16 cellular contexts compared by ENCODE assay signal in genomic region chr1:36179220-36179600, GRCh38. TPM values are rescaled to one million over a fixed set of nuclear protein-coding genes. Genes with fewer than 3 reads are reported as not detected.
DNase-seq lines count a peak whose midpoint lies in the region; ATAC-seq and TF ChIP-seq lines count a peak whose summit lies in the region.
"Had no signal": no experiment of that assay in that cellular context is flagged by ENCODE, and none has a peak within 500 bp of the region (broad histone marks: within the 10 kb centered on the region; RNA-seq: fewer than 3 reads in every experiment).

No MANE protein-coding gene starts in this region.

- H3K4me2 ChIP-seq in mesendoderm (ENCODE audit: low read length) = no peak overlapping the region

- H3K4me3 ChIP-seq in HUES64 (ENCODE audit: low read length) (peak overlapping the region; percentile 26; the same call in 1 of the 2 replicates), colonic mucosa (no peak overlapping the region), mesendoderm (ENCODE audit: low read length) (no peak overlapping the region), stomach smooth muscle (ENCODE audit: low read length in 2 of 2) (no peak overlapping the region)
- H3K4me3 ChIP-seq: GM23248, SJSA1, thoracic aorta had no signal

- ATAC-seq in HG02610 (IDR thresholded peaks at IDR 0.05; ENCODE audit: unreplicated experiment) (no peak), GM21360 (IDR thresholded peaks at IDR 0.05; ENCODE audit: unreplicated experiment) (no peak)
- ATAC-seq: activated T-cell treated with anti-CD3 and anti-CD28 coated beads, Interleukin-2, amount 50 U/mL, for 72 hours had no signal

- WGBS in HUES64 = 67% methylated on average over 19 of the region's 19 CpGs
- WGBS in mesendoderm (ENCODE audit: extremely low coverage, insufficient coverage, low lambda C conversion rate) = no CpG with 5 or more reads among the region's 19 CpGs

- intact Hi-C loops in colonic mucosa (cut with DNase I) = no loop called here

- no peaks in the 10 kb centered on the region for H3K9me3 ChIP-seq in HUES64 (ENCODE audit: insufficient read depth, low read depth, low read length)
- no peaks in the 10 kb centered on the region for H3K9me3 ChIP-seq in colonic mucosa
- H3K9me3 ChIP-seq in stomach smooth muscle (ENCODE audit: control insufficient read depth in 2 of 2, low read length in 2 of 2) = no peaks in the 10 kb centered on the region
- H3K9me3 ChIP-seq: SJSA1, thoracic aorta had no signal

- H3K36me3 ChIP-seq in HUES64 (ENCODE audit: insufficient read depth, low read length) = peaks cover 39% of the 10 kb centered on the region
- H3K36me3 ChIP-seq in colonic mucosa = peaks cover 4% of the 10 kb centered on the region
- peaks cover 10% of the 10 kb centered on the region for H3K36me3 ChIP-seq in mesendoderm (ENCODE audit: control insufficient read depth, insufficient read depth, low read length)
- H3K36me3 ChIP-seq in stomach smooth muscle (ENCODE audit: control insufficient read depth in 2 of 2, insufficient read depth in 2 of 2, low read length in 2 of 2) = peaks cover 38 to 45% of the 10 kb centered on the region in 2 donors

- no peak overlapping the region for H4K8ac ChIP-seq in mesendoderm (ENCODE audit: low read depth, low read length)

- DNase-seq in colonic mucosa = no peak
- no peak for DNase-seq in mesendoderm
- DNase-seq in GM19240 (ENCODE audit: insufficient read length, low spot score) = no peak
- DNase-seq: activated CD8-positive, alpha-beta memory T cell treated with anti-CD3 and anti-CD28 coated beads for 24 hours; activated T-cell treated with anti-CD3 and anti-CD28 coated beads, Interleukin-2, amount 50 U/mL, for 72 hours; AML-193; EL; GM23248; NCI-H1417 had no signal

- H2AK5ac ChIP-seq in mesendoderm (ENCODE audit: low read length) = no peak overlapping the region

- H2BK120ac ChIP-seq in mesendoderm (ENCODE audit: low read depth, low read length) = no peak overlapping the region

- peaks cover 14% of the 10 kb centered on the region; the same call in 1 of the 2 replicates for H3K4me1 ChIP-seq in HUES64 (ENCODE audit: insufficient read depth, low read length)
- H3K4me1 ChIP-seq in colonic mucosa = no peaks in the 10 kb centered on the region
- peaks cover 6% of the 10 kb centered on the region for H3K4me1 ChIP-seq in mesendoderm (ENCODE audit: control insufficient read depth, low read depth, low read length)
- H3K4me1 ChIP-seq in stomach smooth muscle (ENCODE audit: control insufficient read depth, insufficient read depth, low read length) = peaks cover 75% of the 10 kb centered on the region
- H3K4me1 ChIP-seq: SJSA1 had no signal

- H3K79me1 ChIP-seq in mesendoderm (ENCODE audit: low read length) = peaks cover 2% of the 10 kb centered on the region

- no peak overlapping the region for H2BK5ac ChIP-seq in mesendoderm (ENCODE audit: low read length)

- peak overlapping the region; percentile 2 for H3K56ac ChIP-seq in mesendoderm (ENCODE audit: low read length)

- H4K5ac ChIP-seq in mesendoderm (ENCODE audit: low read length) = no peak overlapping the region

- no peak overlapping the region for H3K18ac ChIP-seq in mesendoderm (ENCODE audit: low read length)

- H3K27me3 ChIP-seq in HUES64 (ENCODE audit: insufficient read depth, low read length) = no peaks in the 10 kb centered on the region
- no peaks in the 10 kb centered on the region for H3K27me3 ChIP-seq in colonic mucosa
- H3K27me3 ChIP-seq in mesendoderm (ENCODE audit: insufficient read depth, low read length, poor library complexity) = no peaks in the 10 kb centered on the region
- H3K27me3 ChIP-seq in stomach smooth muscle (ENCODE audit: control insufficient read depth in 1 of 2, insufficient read depth in 2 of 2, low read length in 2 of 2) = no peaks in the 10 kb centered on the region
- H3K27me3 ChIP-seq: SJSA1 had no signal

- H3K4ac ChIP-seq in mesendoderm (ENCODE audit: low read depth, low read length) = no peak overlapping the region

- no peak overlapping the region for H2BK15ac ChIP-seq in mesendoderm (replicated peaks; ENCODE audit: low read depth)

- H3K23ac ChIP-seq in mesendoderm (ENCODE audit: low read length) = no peak overlapping the region

- H3K27ac ChIP-seq in HUES64 (ENCODE audit: low read depth, low read length) (no peak overlapping the region; the same call in 1 of the 2 replicates), colonic mucosa (peak overlapping the region; percentile 69), mesendoderm (ENCODE audit: low read depth, low read length) (no peak overlapping the region), stomach smooth muscle (ENCODE audit: low read length) (peak overlapping the region; percentile 95)
- H3K27ac ChIP-seq: GM23248, SJSA1 had no signal

- H3K9ac ChIP-seq in HUES64 (ENCODE audit: low read depth, low read length) = no peak overlapping the region
- peak overlapping the region in 1 of 2 donors; percentile 66 for H3K9ac ChIP-seq in colonic mucosa (ENCODE audit: low read depth in 2 of 2, low read length in 2 of 2)
- H3K9ac ChIP-seq in mesendoderm (ENCODE audit: low read length) = peak overlapping the region; percentile 10
- H3K9ac ChIP-seq in stomach smooth muscle (ENCODE audit: low read length in 2 of 2) = peak overlapping the region; percentile 5 to 48
- H3K9ac ChIP-seq: GM23248 had no signal

- TF ChIP-seq CTCF in colonic mucosa (IDR thresholded peaks at IDR 0.05) = no peak

- no peaks in the 10 kb centered on the region for H3K79me2 ChIP-seq in mesendoderm (ENCODE audit: control insufficient read depth, insufficient read depth, low read length)

RNA-seq across cellular contexts. Expression of gene MAP7D1, which starts 23.2 kb away (rescaled TPM):
- polyA plus RNA-seq in HUES64 (2013, experiment 1 of 2) = 56.9 TPM
- polyA plus RNA-seq in HUES64 (2013, experiment 2 of 2) = 60.4 TPM
- 10 to 100 TPM; 37.7 to 50.0 TPM for total RNA-seq in colonic mucosa
- 38.9 TPM for polyA plus RNA-seq in mesendoderm (2013, experiment 1 of 2)
- polyA plus RNA-seq in mesendoderm (2013, experiment 2 of 2) = 40.0 TPM

RNA-seq across cellular contexts. Expression of gene TRAPPC3, which starts 29.9 kb away (rescaled TPM):
- 49.9 TPM for polyA plus RNA-seq in HUES64 (2013, experiment 1 of 2)
- polyA plus RNA-seq in HUES64 (2013, experiment 2 of 2) = 53.5 TPM
- total RNA-seq in colonic mucosa = 10 to 100 TPM; 59.0 to 60.6 TPM
- 40.2 TPM for polyA plus RNA-seq in mesendoderm (2013, experiment 1 of 2)
- 41.3 TPM for polyA plus RNA-seq in mesendoderm (2013, experiment 2 of 2)

RNA-seq across cellular contexts. Expression of gene THRAP3, which starts 45.0 kb away (rescaled TPM):
- polyA plus RNA-seq in HUES64 (2013, experiment 1 of 2) = 109 TPM
- 109 TPM for polyA plus RNA-seq in HUES64 (2013, experiment 2 of 2)
- total RNA-seq in colonic mucosa = 100 to 1,000 TPM in 1 of 2 donors, 10 to 100 TPM in 1; 81.0 to 103 TPM
- polyA plus RNA-seq in mesendoderm (2013, experiment 1 of 2) = 112 TPM
- 114 TPM for polyA plus RNA-seq in mesendoderm (2013, experiment 2 of 2)

RNA-seq across cellular contexts. Expression of gene COL8A2, which starts 54.2 kb away (rescaled TPM):
- polyA plus RNA-seq in HUES64 (2013, experiment 1 of 2) = 0.60 TPM
- polyA plus RNA-seq in HUES64 (2013, experiment 2 of 2) = 1.2 TPM
- total RNA-seq in colonic mucosa = 1 to 10 TPM; 1.1 to 2.1 TPM
- 0.49 TPM for polyA plus RNA-seq in mesendoderm (2013, experiment 1 of 2)
- 0.50 TPM for polyA plus RNA-seq in mesendoderm (2013, experiment 2 of 2)
- polyA plus RNA-seq: neural cell had no signal

Comparison
In these comparisons a context has a peak if more than half of its experiments do, and no peak if none do; other contexts are left out.
1. H3K27ac ChIP-seq: peak in colonic mucosa (single experiment) and stomach smooth muscle (single experiment); none in HUES64 (single experiment) and mesendoderm (single experiment).